ENCODE assay signal across 33 cellular contexts in genomic region chr2:107760620-107761019, GRCh38.
"Had no signal": no experiment of that assay in that cellular context is flagged by ENCODE, and none has a peak within 500 bp of the region (broad histone marks: within the 10 kb centered on the region; RNA-seq: fewer than 3 reads in every experiment).

No MANE protein-coding gene starts in this region.

- H3K27me3 ChIP-seq: ascending aorta, cardiac muscle cell had no signal

- ATAC-seq: activated CD4-positive, alpha-beta T cell treated with anti-CD3 and anti-CD28 coated beads for 36 hours; activated CD4-positive, CD25-positive, alpha-beta regulatory T cell treated with anti-CD3 and anti-CD28 coated beads, Interleukin-2, amount 50 U/mL, for 24 hours; activated CD8-positive, alpha-beta memory T cell treated with anti-CD3 and anti-CD28 coated beads, Interleukin-2, amount 10 ng/mL, durations not matched to agents 7 days and 5 days; activated CD8-positive, alpha-beta T cell treated with anti-CD3 and anti-CD28 coated beads, Interleukin-2, amount 10 ng/mL, durations not matched to agents 7 days and 5 days; activated naive CD8-positive, alpha-beta T cell treated with anti-CD3 and anti-CD28 coated beads, Interleukin-2, amount 50 U/mL, for 24 hours; WTC11 had no signal

- H3K9me3 ChIP-seq: ascending aorta had no signal

- FAIRE-seq: bronchial epithelial cell, TTC549 had no signal

- H3K4me1 ChIP-seq: ascending aorta had no signal

- H3K36me3 ChIP-seq: ascending aorta, cardiac muscle cell, WERI-Rb-1 had no signal

- H3K4me3 ChIP-seq: ascending aorta, cardiac muscle cell had no signal

- H3K27ac ChIP-seq: ascending aorta, cardiac muscle cell, WERI-Rb-1 had no signal

- DNase-seq: activated CD4-positive, alpha-beta memory T cell treated with anti-CD3 and anti-CD28 coated beads, Interleukin-2, amount 10 ng/mL, durations not matched to agents 7 days and 5 days; activated CD4-positive, alpha-beta T cell treated with anti-CD3 and anti-CD28 coated beads for 1 hour; activated CD4-positive, alpha-beta T cell treated with anti-CD3 and anti-CD28 coated beads for 36 hours; activated CD4-positive, alpha-beta T cell treated with anti-CD3 and anti-CD28 coated beads for 48 hours; activated CD4-positive, alpha-beta T cell treated with anti-CD3 and anti-CD28 coated beads, Interleukin-2, amount 10 ng/mL, durations not matched to agents 7 days and 5 days; activated CD4-positive, alpha-beta T cell treated with anti-CD3 and anti-CD28 coated beads, Interleukin-2, amount 50 U/mL, for 48 hours; activated CD4-positive, CD25-positive, alpha-beta regulatory T cell; activated CD8-positive, alpha-beta memory T cell treated with anti-CD3 and anti-CD28 coated beads for 24 hours; activated CD8-positive, alpha-beta memory T cell treated with anti-CD3 and anti-CD28 coated beads, Interleukin-2, amount 10 ng/mL, durations not matched to agents 7 days and 5 days; activated CD8-positive, alpha-beta memory T cell treated with anti-CD3 and anti-CD28 coated beads, Interleukin-2, amount 50 U/mL, for 48 hours; activated CD8-positive, alpha-beta T cell treated with anti-CD3 and anti-CD28 coated beads, Interleukin-2, amount 10 ng/mL, durations not matched to agents 7 days and 5 days; activated effector memory CD4-positive, alpha-beta T cell treated with Interleukin-2 at 50 U/mL for 16 hours; activated gamma-delta T cell; activated naive CD4-positive, alpha-beta T cell treated with anti-CD3 and anti-CD28 coated beads, Interleukin-2, amount 10 ng/mL, durations not matched to agents 7 days and 5 days; activated naive CD4-positive, alpha-beta T cell treated with Interleukin-2 at 50 U/mL for 16 hours; activated naive CD8-positive, alpha-beta T cell treated with anti-CD3 and anti-CD28 coated beads, Interleukin-2, amount 10 ng/mL, durations not matched to agents 7 days and 5 days; activated naive CD8-positive, alpha-beta T cell treated with anti-CD3 and anti-CD28 coated beads, Interleukin-2, amount 50 U/mL, for 24 hours; activated T-cell treated with anti-CD3 and anti-CD28 coated beads, Interleukin-2, amount 50 U/mL, for 24 hours; activated T-cell treated with anti-CD3 and anti-CD28 coated beads, Interleukin-2, amount 50 U/mL, for 48 hours; amygdala; anterior cingulate cortex; caudate nucleus; cerebellar nuclear complex; T-helper 1 cell; T-helper 2 cell; T-helper 9 cell; WERI-Rb-1 had no signal
